Comparison of ENCODE assay signal across 20 cellular contexts in the genomic region with DNA sequence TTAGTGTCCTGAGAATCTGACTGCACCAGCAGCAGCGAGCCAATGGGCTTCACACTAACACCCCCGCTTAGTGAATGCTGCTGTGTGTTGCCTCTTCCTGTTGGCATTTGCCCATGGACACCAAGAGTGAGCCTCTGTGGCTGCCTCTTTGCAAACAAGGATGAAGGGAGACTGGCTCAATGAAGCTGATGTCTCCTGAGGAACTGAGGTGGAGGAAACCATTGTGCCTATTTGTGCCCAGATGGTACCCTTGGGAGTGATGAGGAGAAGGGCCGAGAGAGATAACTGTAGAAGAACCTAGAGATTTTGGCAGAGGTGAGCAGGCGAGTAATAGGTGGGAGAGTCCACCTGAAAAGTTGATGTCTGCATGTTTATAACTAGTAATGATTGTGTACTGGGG. TPM values are rescaled to one million over a fixed set of nuclear protein-coding genes. Genes with fewer than 3 reads are reported as not detected.
DNase-seq lines count a peak whose midpoint lies in the region; ATAC-seq and TF ChIP-seq lines count a peak whose summit lies in the region.
"Had no signal": no experiment of that assay in that cellular context is flagged by ENCODE, and none has a peak within 500 bp of the region (broad histone marks: within the 10 kb centered on the region; RNA-seq: fewer than 3 reads in every experiment).

No MANE protein-coding gene starts in this region.

- DNase-seq in MCF 10A (ENCODE audit: unreplicated experiment): no peak
- no peak for DNase-seq in mammary epithelial cell
- DNase-seq in mesendoderm: no peak
- DNase-seq in stimulated activated effector memory CD8-positive, alpha-beta T cell treated with anti-CD3 and anti-CD28 coated beads, Interleukin-12 subunit alpha, Interleukin-12 subunit beta, amount 100 ng/mL, for 72 hours (ENCODE audit: low spot score in 2 of 2): no peak
- no peak for DNase-seq in activated CD4-positive, CD25-positive, alpha-beta regulatory T cell treated with anti-CD3 and anti-CD28 coated beads, Interleukin-2, amount 50 U/mL, for 72 hours
- DNase-seq in NCI-H146 (lab: John Stamatoyannopoulos, UW): no peak
- no peak for DNase-seq in kidney tubule cell (ENCODE audit: low spot score)
- DNase-seq: CD8-positive, alpha-beta T cell; DMS 273 treated with DMSO at 0.1 percent for 48 hours; DMS53; DND-41; EL; H9 had no signal

- H3K27ac ChIP-seq in mammary epithelial cell (ENCODE audit: insufficient read depth, low read depth, low read length): no peak overlapping the region
- H3K27ac ChIP-seq in mesendoderm (ENCODE audit: low read depth, low read length): no peak overlapping the region
- H3K27ac ChIP-seq: 22Rv1; A549; BLaER1 treated with 17β-estradiol and CSF1 and Interleukin-3, amounts not matched to agents 10 nM and 100 nM had no signal

- H4K8ac ChIP-seq in mesendoderm (ENCODE audit: low read depth, low read length): no peak overlapping the region

- no peaks in the 10 kb centered on the region for H4K20me1 ChIP-seq in mammary epithelial cell (ENCODE audit: insufficient read depth, low read length)
- H4K20me1 ChIP-seq: BLaER1 treated with 17β-estradiol and CSF1 and Interleukin-3, amounts not matched to agents 10 nM and 100 nM had no signal

- peaks cover 95% of the 10 kb centered on the region for H3K36me3 Mint-ChIP-seq in MCF 10A (ENCODE audit: insufficient read depth, unreplicated experiment)
- no peaks in the 10 kb centered on the region for H3K36me3 Mint-ChIP-seq in stimulated activated effector memory CD8-positive, alpha-beta T cell treated with anti-CD3 and anti-CD28 coated beads, Interleukin-12 subunit alpha, Interleukin-12 subunit beta, amount 100 ng/mL, for 72 hours
- H3K36me3 Mint-ChIP-seq: CD8-positive, alpha-beta T cell; IgD-negative memory B cell had no signal

- H3K23ac ChIP-seq in mesendoderm (ENCODE audit: low read length): no peak overlapping the region

- 95% methylated on average over 4 of the region's 4 CpGs for WGBS in mammary epithelial cell (ENCODE audit: low coverage, missing lambda C conversion rate)
- WGBS in mesendoderm (ENCODE audit: extremely low coverage, insufficient coverage, low lambda C conversion rate): no CpG with 5 or more reads among the region's 4 CpGs

- H3K9me3 ChIP-seq in mammary epithelial cell (replicated peaks; ENCODE audit: insufficient read depth, low read length): no peaks in the 10 kb centered on the region
- H3K9me3 ChIP-seq: A549; BLaER1 treated with 17β-estradiol and CSF1 and Interleukin-3, amounts not matched to agents 10 nM and 100 nM had no signal

- H2AFZ ChIP-seq in mammary epithelial cell (ENCODE audit: low read depth, low read length): no peak overlapping the region

- dilution Hi-C loops in mammary epithelial cell (cut with HindIII; ENCODE audit: low sequenced_read_pairs): no loop called here

- peaks cover 8% of the 10 kb centered on the region for H3K36me3 ChIP-seq in mammary epithelial cell (ENCODE audit: insufficient read depth, low read length)
- no peaks in the 10 kb centered on the region for H3K36me3 ChIP-seq in mesendoderm (ENCODE audit: control insufficient read depth, insufficient read depth, low read length)
- H3K36me3 ChIP-seq: BLaER1 treated with 17β-estradiol and CSF1 and Interleukin-3, amounts not matched to agents 10 nM and 100 nM had no signal

- peak overlapping the region; percentile 5 for H3K56ac ChIP-seq in mesendoderm (ENCODE audit: low read length)

- TF ChIP-seq CTCF in MCF 10A (IDR thresholded peaks at IDR 0.05; ENCODE audit: unreplicated experiment) (no peak), mammary epithelial cell (conservative IDR thresholded peaks at IDR 0.05 in 1 of 2, IDR thresholded peaks at IDR 0.05 in 1 of 2; ENCODE audit: extremely low read depth in 1 of 2, insufficient read depth in 1 of 2, low read depth in 1 of 2, low read length in 2 of 2) (no peak)

- ATAC-seq in stimulated activated effector memory CD8-positive, alpha-beta T cell treated with anti-CD3 and anti-CD28 coated beads, Interleukin-12 subunit alpha, Interleukin-12 subunit beta, amount 100 ng/mL, for 72 hours: no peak
- ATAC-seq: A549; CD8-positive, alpha-beta T cell; GM12878; HepG2 had no signal

- H3K4me1 ChIP-seq in mammary epithelial cell (ENCODE audit: insufficient read depth, low read length): peaks cover 8% of the 10 kb centered on the region
- no peaks in the 10 kb centered on the region for H3K4me1 ChIP-seq in mesendoderm (ENCODE audit: control insufficient read depth, low read depth, low read length)
- H3K4me1 ChIP-seq: A549 had no signal

- no peak overlapping the region for H2BK5ac ChIP-seq in mesendoderm (ENCODE audit: low read length)

- intact Hi-C loops in MCF 10A (cut with micrococcal nuclease) (no loop called here), mammary epithelial cell (cut with micrococcal nuclease) (no loop called here)

- peak overlapping the region; percentile 11 for H3K27ac Mint-ChIP-seq in MCF 10A (ENCODE audit: low read depth, unreplicated experiment)
- peak overlapping the region; percentile 27 for H3K27ac Mint-ChIP-seq in stimulated activated effector memory CD8-positive, alpha-beta T cell treated with anti-CD3 and anti-CD28 coated beads, Interleukin-12 subunit alpha, Interleukin-12 subunit beta, amount 100 ng/mL, for 72 hours
- H3K27ac Mint-ChIP-seq: B cell; CD8-positive, alpha-beta T cell; IgD-negative memory B cell had no signal

- no peaks in the 10 kb centered on the region for H3K27me3 Mint-ChIP-seq in MCF 10A (ENCODE audit: insufficient read depth, unreplicated experiment)
- H3K27me3 Mint-ChIP-seq: B cell had no signal

- H3K4me1 Mint-ChIP-seq in MCF 10A (ENCODE audit: insufficient read depth, unreplicated experiment): peaks cover 42% of the 10 kb centered on the region
- H3K4me1 Mint-ChIP-seq in stimulated activated effector memory CD8-positive, alpha-beta T cell treated with anti-CD3 and anti-CD28 coated beads, Interleukin-12 subunit alpha, Interleukin-12 subunit beta, amount 100 ng/mL, for 72 hours: peaks cover 11% of the 10 kb centered on the region

- H2AK5ac ChIP-seq in mesendoderm (ENCODE audit: low read length): no peak overlapping the region

- in situ Hi-C loops in mammary epithelial cell (cut with MboI; ENCODE audit: low sequenced_read_pairs in 2 of 2): loop anchor here (25.0 kb wide), 2 partner anchors 622 to 947 kb away; no protein-coding TSS in a partner anchor

- H3K27me3 ChIP-seq in mammary epithelial cell (ENCODE audit: insufficient read depth, low read length) (no peaks in the 10 kb centered on the region), mesendoderm (ENCODE audit: insufficient read depth, low read length, poor library complexity) (no peaks in the 10 kb centered on the region)
- H3K27me3 ChIP-seq: BLaER1 treated with 17β-estradiol and CSF1 and Interleukin-3, amounts not matched to agents 10 nM and 100 nM had no signal

- H2BK120ac ChIP-seq in mesendoderm (ENCODE audit: low read depth, low read length): no peak overlapping the region

- H3K4me2 ChIP-seq in mammary epithelial cell (ENCODE audit: insufficient read depth, low read depth, low read length): no peak overlapping the region
- no peak overlapping the region for H3K4me2 ChIP-seq in mesendoderm (ENCODE audit: low read length)
- H3K4me2 ChIP-seq: A549; BLaER1 treated with 17β-estradiol and CSF1 and Interleukin-3, amounts not matched to agents 10 nM and 100 nM had no signal

- no peak overlapping the region for H3K18ac ChIP-seq in mesendoderm (ENCODE audit: low read length)

- H3K9me3 Mint-ChIP-seq in MCF 10A (ENCODE audit: unreplicated experiment): peaks cover 7% of the 10 kb centered on the region
- H3K9me3 Mint-ChIP-seq in stimulated activated effector memory CD8-positive, alpha-beta T cell treated with anti-CD3 and anti-CD28 coated beads, Interleukin-12 subunit alpha, Interleukin-12 subunit beta, amount 100 ng/mL, for 72 hours: no peaks in the 10 kb centered on the region
- H3K9me3 Mint-ChIP-seq: CD8-positive, alpha-beta T cell; H9; IgD-negative memory B cell had no signal

- H3K4ac ChIP-seq in mesendoderm (ENCODE audit: low read depth, low read length): no peak overlapping the region

- H3K79me2 ChIP-seq in mammary epithelial cell (ENCODE audit: insufficient read depth, low read length): no peaks in the 10 kb centered on the region
- no peaks in the 10 kb centered on the region for H3K79me2 ChIP-seq in mesendoderm (ENCODE audit: control insufficient read depth, insufficient read depth, low read length)

- no peak overlapping the region for H3K9ac ChIP-seq in mammary epithelial cell (ENCODE audit: insufficient read depth, low read length)
- no peak overlapping the region for H3K9ac ChIP-seq in mesendoderm (ENCODE audit: low read length)
- H3K9ac ChIP-seq: BLaER1 treated with 17β-estradiol and CSF1 and Interleukin-3, amounts not matched to agents 10 nM and 100 nM had no signal

- no peak overlapping the region for H3K4me3 Mint-ChIP-seq in MCF 10A (ENCODE audit: unreplicated experiment)
- H3K4me3 Mint-ChIP-seq in stimulated activated effector memory CD8-positive, alpha-beta T cell treated with anti-CD3 and anti-CD28 coated beads, Interleukin-12 subunit alpha, Interleukin-12 subunit beta, amount 100 ng/mL, for 72 hours: no peak overlapping the region
- H3K4me3 Mint-ChIP-seq: B cell; CD8-positive, alpha-beta T cell; H9; IgD-negative memory B cell had no signal

- no peak overlapping the region for H3K4me3 ChIP-seq in mammary epithelial cell (replicated peaks in 1 of 3; ENCODE audit: insufficient read depth in 1 of 3, low read depth in 2 of 3, low read length in 3 of 3)
- H3K4me3 ChIP-seq in mesendoderm (ENCODE audit: low read length): no peak overlapping the region
- H3K4me3 ChIP-seq: A549; BLaER1 treated with 17β-estradiol and CSF1 and Interleukin-3, amounts not matched to agents 10 nM and 100 nM; GM12878 had no signal

- no peak overlapping the region for H2BK15ac ChIP-seq in mesendoderm (replicated peaks; ENCODE audit: low read depth)

- POLR2A ChIA-PET in MCF 10A (lab: Yijun Ruan, JAX): interaction anchor here (0.7 to 1.5 kb wide), 2 partner anchors 13 to 59 kb away, joined by 3 to 4 read pairs; no protein-coding TSS in a partner anchor

- no peaks in the 10 kb centered on the region for H3K79me1 ChIP-seq in mesendoderm (ENCODE audit: low read length)

- no peak overlapping the region for H4K5ac ChIP-seq in mesendoderm (ENCODE audit: low read length)

- CTCF ChIA-PET in MCF 10A (lab: Yijun Ruan, JAX): interaction anchor here (0.9 kb wide), 1 partner anchor 58 kb away, joined by 3 read pairs; no protein-coding TSS in a partner anchor
- CTCF ChIA-PET in mammary epithelial cell (lab: Charles Lee; ENCODE audit: low non-redundant PET): no interaction called here

- no TSS peak for BruUV-seq in MCF 10A (replicated peaks; lab: Mats Ljungman, UMichigan)
- BruUV-seq in mammary epithelial cell (replicated peaks; lab: Mats Ljungman, UMichigan): no TSS peak

RNA-seq across cellular contexts. Expression of a gene that starts 51.2 kb away (rescaled TPM):
- 158 and 163 TPM in 2 replicates for total RNA-seq in MCF 10A (2022)
- 10 to 100 TPM; 12.7 to 38.3 TPM for total RNA-seq in mammary epithelial cell
- 92.0 TPM for polyA plus RNA-seq in mammary epithelial cell
- polyA minus RNA-seq in mammary epithelial cell: 68.1 TPM
- 1.3 TPM for polyA plus RNA-seq in mesendoderm (2013, experiment 1 of 2)
- 1.3 TPM for polyA plus RNA-seq in mesendoderm (2013, experiment 2 of 2)
- polyA plus RNA-seq: IgD-negative memory B cell had no signal
